In the genomic region with DNA sequence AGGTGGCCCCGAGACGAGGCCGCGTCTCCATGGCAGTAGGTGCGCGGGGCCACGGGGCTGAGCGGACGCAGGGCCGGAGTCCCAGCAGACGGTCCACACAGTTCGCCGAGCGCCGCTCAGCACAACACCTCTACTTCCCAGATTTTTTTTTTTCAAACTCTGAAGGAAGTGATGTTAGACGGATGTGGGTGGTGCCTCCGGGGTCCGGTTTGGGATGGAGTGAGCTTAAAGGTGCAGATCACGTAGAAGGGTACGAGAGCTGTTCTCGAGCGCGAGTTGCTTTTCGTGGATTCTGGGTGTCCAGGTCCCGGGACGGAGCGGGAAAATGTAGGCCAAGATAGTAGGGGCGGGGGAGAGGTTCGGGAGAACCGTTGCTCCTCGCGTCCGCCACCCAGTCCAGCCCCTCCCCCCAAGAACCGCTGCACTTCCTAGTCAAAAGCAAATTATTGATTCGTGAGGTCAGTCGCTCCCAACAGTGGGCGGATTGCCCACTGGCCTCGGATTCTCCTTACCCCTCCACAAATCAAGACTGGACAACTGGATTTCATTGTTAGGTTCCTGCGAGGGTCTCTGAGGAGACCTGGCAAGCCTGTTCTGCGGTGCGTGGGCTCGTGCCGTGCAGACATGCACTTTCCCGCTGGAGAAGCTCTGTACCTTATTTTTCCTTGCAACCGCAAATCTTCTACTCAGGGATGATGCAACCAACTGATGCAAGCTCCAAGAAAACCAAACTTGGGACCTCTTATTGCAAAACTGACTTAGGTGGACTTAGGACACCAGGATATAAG, we compare ENCODE assay signal across 8 cellular contexts. TPM values are rescaled to one million over a fixed set of nuclear protein-coding genes. Genes with fewer than 3 reads are reported as not detected.
DNase-seq lines count a peak whose midpoint lies in the region; ATAC-seq and TF ChIP-seq lines count a peak whose summit lies in the region.

A gene (minus strand): TSS at position 126 of the 788 bp plus-strand sequence. CDS start 95 bp downstream, at position 31.

- H3K4me3 Mint-ChIP-seq in activated CD4-positive, alpha-beta T cell treated with anti-CD3 and anti-CD28 coated beads, Interleukin-2, amount 10 ng/mL, durations not matched to agents 24 days and 14 days = peak within 1 kb of the TSS; percentile 92

- TF ChIP-seq POLR2A in GM19099 (IDR thresholded peaks at IDR 0.05; ENCODE audit: extremely low read depth, insufficient read length, low read depth) = peak; percentile 81

- ATAC-seq in HG03460 (IDR thresholded peaks at IDR 0.05; ENCODE audit: unreplicated experiment) = peak; percentile 34

- peaks cover 48% of the 10 kb centered on the region for H3K4me1 Mint-ChIP-seq in activated CD4-positive, alpha-beta T cell treated with anti-CD3 and anti-CD28 coated beads, Interleukin-2, amount 10 ng/mL, durations not matched to agents 24 days and 14 days

- peak within 1 kb of the TSS; percentile 100 for H3K27ac Mint-ChIP-seq in activated CD4-positive, alpha-beta T cell treated with anti-CD3 and anti-CD28 coated beads, Interleukin-2, amount 10 ng/mL, durations not matched to agents 24 days and 14 days

- DNase-seq in AML-193 (lab: John Stamatoyannopoulos, UW) = peak; percentile 80 to 81
- DNase-seq in NCI-H526 (lab: John Stamatoyannopoulos, UW) = peak; percentile 85 to 92
- peak; percentile 93 for DNase-seq in activated CD4-positive, alpha-beta T cell treated with anti-CD3 and anti-CD28 coated beads, Interleukin-2, amount 10 ng/mL, durations not matched to agents 24 days and 14 days
- DNase-seq in colonic mucosa = peak; percentile 91
- peak; percentile 33 to 58 for DNase-seq in stimulated activated CD4-positive, alpha-beta T cell treated with anti-CD3 and anti-CD28 coated beads, Interleukin-1b, Interleukin-23, amount 100 ng/mL, for 4 hours (ENCODE audit: low read depth in 2 of 2)

- H3K27me3 Mint-ChIP-seq in activated CD4-positive, alpha-beta T cell treated with anti-CD3 and anti-CD28 coated beads, Interleukin-2, amount 10 ng/mL, durations not matched to agents 24 days and 14 days = no peaks in the 10 kb centered on the region

- H3K4me1 ChIP-seq in colonic mucosa = peaks cover 10% of the 10 kb centered on the region

- H3K27ac ChIP-seq in colonic mucosa (peak within 1 kb of the TSS; percentile 92), layer of hippocampus (ENCODE audit: low read depth, low read length) (peak within 1 kb of the TSS; percentile 86)

- no peaks in the 10 kb centered on the region for H3K9me3 ChIP-seq in colonic mucosa

- H3K27me3 ChIP-seq in colonic mucosa = no peaks in the 10 kb centered on the region
- H3K27me3 ChIP-seq in layer of hippocampus (ENCODE audit: control insufficient read depth, insufficient read depth, low read length) = no peaks in the 10 kb centered on the region

- H3K4me3 ChIP-seq in colonic mucosa = peak within 1 kb of the TSS; percentile 77

- peak within 1 kb of the TSS; percentile 80 to 97 for H3K9ac ChIP-seq in colonic mucosa (ENCODE audit: low read depth in 2 of 2, low read length in 2 of 2)

- H3K9me3 Mint-ChIP-seq in activated CD4-positive, alpha-beta T cell treated with anti-CD3 and anti-CD28 coated beads, Interleukin-2, amount 10 ng/mL, durations not matched to agents 24 days and 14 days = no peaks in the 10 kb centered on the region

- TF ChIP-seq CTCF in colonic mucosa (IDR thresholded peaks at IDR 0.05) = no peak

- intact Hi-C loops in activated CD4-positive, alpha-beta T cell treated with anti-CD3 and anti-CD28 coated beads, Interleukin-2, amount 10 ng/mL, durations not matched to agents 24 days and 14 days (cut with micrococcal nuclease) = loop anchor here (5.0 to 10.0 kb wide), 5 partner anchors 440 to 1272 kb away; a partner anchor contains a TSS
- intact Hi-C loops in colonic mucosa (cut with DNase I) = no loop called here

- H3K36me3 ChIP-seq in colonic mucosa = no peaks in the 10 kb centered on the region

- peaks cover 32% of the 10 kb centered on the region for H3K36me3 Mint-ChIP-seq in activated CD4-positive, alpha-beta T cell treated with anti-CD3 and anti-CD28 coated beads, Interleukin-2, amount 10 ng/mL, durations not matched to agents 24 days and 14 days (ENCODE audit: low read depth)

RNA-seq across cellular contexts. Expression of the gene that starts here (rescaled TPM):
- 43.0 and 44.8 TPM in 2 replicates for total RNA-seq in activated CD4-positive, alpha-beta T cell treated with anti-CD3 and anti-CD28 coated beads, Interleukin-2, amount 10 ng/mL, durations not matched to agents 24 days and 14 days
- 10 to 100 TPM; 51.7 to 68.1 TPM for total RNA-seq in colonic mucosa

Comparison
In these comparisons a context has a peak if more than half of its experiments do, and no peak if none do; other contexts are left out.
1. Peak in every context shown above with its lines: DNase-seq, ATAC-seq, H3K4me3 ChIP-seq and H3K27ac ChIP-seq.